ENCODE assay signal across 8 cellular contexts in genomic region chr20:31722388-31723281, GRCh38. TPM values are rescaled to one million over a fixed set of nuclear protein-coding genes. Genes with fewer than 3 reads are reported as not detected.
DNase-seq lines count a peak whose midpoint lies in the region; TF ChIP-seq lines count a peak whose summit lies in the region.

Gene BCL2L1 (minus strand): TSS chr20:31722868. CDS start chr20:31722218, 650 bp downstream.

- peaks cover 5% of the 10 kb centered on the region for H3K27me3 Mint-ChIP-seq in neural progenitor cell (ENCODE audit: insufficient read depth, low read depth)

- H3K4me1 ChIP-seq in SJSA1 (replicated peaks) = peaks cover 61% of the 10 kb centered on the region
- peaks cover 32% of the 10 kb centered on the region for H3K4me1 ChIP-seq in neural progenitor cell
- peaks cover 4 to 56% (median 45%) of the 10 kb centered on the region in 5 donors for H3K4me1 ChIP-seq in subcutaneous abdominal adipose tissue (ENCODE audit: control insufficient read depth in 5 of 5, insufficient read depth in 5 of 5, low read length in 5 of 5)

- peak within 1 kb of the TSS; percentile 99 for H3K27ac Mint-ChIP-seq in neural progenitor cell

- no peaks in the 10 kb centered on the region for H3K9me3 Mint-ChIP-seq in neural progenitor cell

- peak within 1 kb of the TSS; percentile 75 for H3K4me2 ChIP-seq in neural progenitor cell

- H2AFZ ChIP-seq in neural progenitor cell (replicated peaks) = peak within 1 kb of the TSS; percentile 90

- H3K9ac ChIP-seq in neural progenitor cell (peak within 1 kb of the TSS; percentile 40), subcutaneous abdominal adipose tissue (ENCODE audit: low read length in 5 of 5) (peak within 1 kb of the TSS; percentile 73 to 99 (median 95))

- H3K27ac ChIP-seq in SJSA1 (peak within 1 kb of the TSS; percentile 91), neural progenitor cell (peak within 1 kb of the TSS; percentile 85), subcutaneous abdominal adipose tissue (ENCODE audit: low read depth, low read length) (peak within 1 kb of the TSS; percentile 99)

- in situ Hi-C loops in GM18951 (cut with MboI; ENCODE audit: low sequenced_read_pairs, unreplicated experiment) = loop anchor here (10.0 kb wide), 1 partner anchor 168 kb away; no protein-coding TSS in a partner anchor

- TF ChIP-seq CTCF in AG09319 (IDR thresholded peaks at IDR 0.05; ENCODE audit: low read depth, low read length) (peak; percentile 71), LNCaP clone FGC (IDR thresholded peaks at IDR 0.05; ENCODE audit: control insufficient read depth, extremely low read depth, insufficient read depth) (peak; percentile 43), foreskin fibroblast (IDR thresholded peaks at IDR 0.05; ENCODE audit: low read depth, low read length) (peak; percentile 84), neural progenitor cell (IDR thresholded peaks at IDR 0.05) (peak; percentile 61)

- H3K9me3 ChIP-seq in SJSA1 (replicated peaks) (no peaks in the 10 kb centered on the region), neural progenitor cell (ENCODE audit: low read depth) (no peaks in the 10 kb centered on the region), subcutaneous abdominal adipose tissue (ENCODE audit: control insufficient read depth in 5 of 5, low read length in 5 of 5) (no peaks in the 10 kb centered on the region)

- peaks cover 51% of the 10 kb centered on the region for H3K79me2 ChIP-seq in neural progenitor cell (ENCODE audit: low read depth)

- TF ChIP-seq POLR2A in GM18951 (IDR thresholded peaks at IDR 0.05; ENCODE audit: extremely low read depth, insufficient read depth, insufficient read length) = peak; percentile 62

- H3K27me3 ChIP-seq in SJSA1 (replicated peaks) (no peaks in the 10 kb centered on the region), neural progenitor cell (no peaks in the 10 kb centered on the region), subcutaneous abdominal adipose tissue (ENCODE audit: control insufficient read depth in 5 of 5, insufficient read depth in 4 of 5, low read length in 5 of 5) (no peaks in the 10 kb centered on the region)

- peak within 1 kb of the TSS; percentile 93 for H3K4me3 Mint-ChIP-seq in neural progenitor cell

- peak within 1 kb of the TSS; percentile 89 for H3K4me3 ChIP-seq in LNCaP clone FGC (ENCODE audit: low read depth, low read length)
- H3K4me3 ChIP-seq in SJSA1 = peak within 1 kb of the TSS; percentile 76
- H3K4me3 ChIP-seq in foreskin fibroblast (ENCODE audit: low read depth in 1 of 2, low read length in 2 of 2) = peak within 1 kb of the TSS; percentile 71 to 86
- peak within 1 kb of the TSS; percentile 68 for H3K4me3 ChIP-seq in neural progenitor cell
- peak within 1 kb of the TSS; percentile 73 to 95 (median 84) for H3K4me3 ChIP-seq in subcutaneous abdominal adipose tissue (ENCODE audit: low read depth in 1 of 5, low read length in 5 of 5)

- DNase-seq in AG09319 (ENCODE audit: extremely low read depth, low read depth) (peak; percentile 63), LNCaP clone FGC (ENCODE audit: low read depth) (peak; percentile 62), SJSA1 (ENCODE audit: low read depth in 1 of 2, low spot score in 2 of 2) (peak; percentile 90 to 91), foreskin fibroblast (peak; percentile 89 to 96), neural progenitor cell (ENCODE audit: low spot score) (peak; percentile 92)
- peak; percentile 66 for DNase-seq in activated gamma-delta T cell treated with anti-CD3 and anti-CD28 coated beads, Interleukin-2, amount 50 U/mL, for 16 hours (ENCODE audit: low read depth)

- H3K4me1 Mint-ChIP-seq in neural progenitor cell = peaks cover 44% of the 10 kb centered on the region

- H4K20me1 ChIP-seq in neural progenitor cell (ENCODE audit: low read depth) = peaks cover 15% of the 10 kb centered on the region

- H3K36me3 ChIP-seq in SJSA1 (peaks cover 44% of the 10 kb centered on the region), neural progenitor cell (no peaks in the 10 kb centered on the region), subcutaneous abdominal adipose tissue (ENCODE audit: control insufficient read depth in 5 of 5, insufficient read depth in 5 of 5, low read length in 5 of 5) (peaks cover 0 to 26% (median 6%) of the 10 kb centered on the region in 5 donors)

- H3F3A ChIP-seq in neural progenitor cell (ENCODE audit: low read depth) = peaks cover 23% of the 10 kb centered on the region

- peaks cover 15% of the 10 kb centered on the region for H3K36me3 Mint-ChIP-seq in neural progenitor cell

RNA-seq across cellular contexts. Expression of gene BCL2L1, which starts in this region (rescaled TPM):
- total RNA-seq in SJSA1 (2014; rRNA removed; shearing (Covaris generic)) = 103 and 106 TPM in 2 replicates
- total RNA-seq in neural progenitor cell (ENCODE audit: low replicate concordance) = 60.0 and 74.6 TPM in 2 replicates

Comparison
In these comparisons a context has a peak if more than half of its experiments do, and no peak if none do; other contexts are left out.
1. Peak in every context shown above with its lines: DNase-seq, H3K4me3 ChIP-seq and H3K27ac ChIP-seq.